ENCODE assay signal across 1 cellular context in the genomic region with DNA sequence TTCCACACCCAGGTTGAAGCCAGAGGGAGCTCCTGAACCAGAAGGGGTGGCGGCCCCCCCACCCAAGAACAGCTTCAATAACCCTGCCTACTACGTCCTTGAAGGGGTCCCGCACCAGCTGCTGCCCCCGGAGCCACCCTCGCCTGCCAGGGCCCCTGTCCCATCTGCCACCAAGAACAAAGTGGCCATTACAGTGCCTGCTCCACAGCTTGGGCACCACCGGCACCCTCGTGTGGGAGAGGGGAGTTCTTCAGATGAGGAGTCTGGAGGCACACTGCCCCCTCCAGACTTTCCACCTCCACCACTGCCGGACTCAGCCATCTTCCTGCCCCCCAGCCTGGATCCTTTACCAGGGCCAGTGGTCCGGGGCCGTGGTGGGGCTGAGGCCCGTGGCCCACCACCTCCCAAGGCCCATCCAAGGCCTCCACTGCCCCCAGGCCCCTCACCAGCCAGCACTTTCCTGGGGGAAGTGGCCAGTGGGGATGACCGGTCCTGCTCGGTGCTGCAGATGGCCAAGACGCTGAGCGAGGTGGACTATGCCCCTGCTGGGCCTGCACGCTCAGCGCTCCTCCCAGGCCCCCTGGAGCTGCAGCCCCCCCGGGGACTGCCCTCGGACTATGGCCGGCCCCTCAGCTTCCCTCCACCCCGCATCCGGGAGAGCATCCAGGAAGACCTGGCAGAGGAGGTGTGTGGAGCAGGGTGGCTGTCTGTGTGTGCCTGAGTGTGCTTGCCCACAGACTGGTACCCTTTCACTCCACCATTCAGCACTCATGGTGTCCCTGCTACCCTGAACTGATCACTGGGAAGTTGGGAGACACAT.
TF ChIP-seq lines count a peak whose summit lies in the region.

No MANE protein-coding gene starts in this region.

TF ChIP-seq in IMR-90, 13 proteins besides CTCF, POLR2A, EP300 and RAD21 (continued from another document):
- TF ChIP-seq, protein P1, sequence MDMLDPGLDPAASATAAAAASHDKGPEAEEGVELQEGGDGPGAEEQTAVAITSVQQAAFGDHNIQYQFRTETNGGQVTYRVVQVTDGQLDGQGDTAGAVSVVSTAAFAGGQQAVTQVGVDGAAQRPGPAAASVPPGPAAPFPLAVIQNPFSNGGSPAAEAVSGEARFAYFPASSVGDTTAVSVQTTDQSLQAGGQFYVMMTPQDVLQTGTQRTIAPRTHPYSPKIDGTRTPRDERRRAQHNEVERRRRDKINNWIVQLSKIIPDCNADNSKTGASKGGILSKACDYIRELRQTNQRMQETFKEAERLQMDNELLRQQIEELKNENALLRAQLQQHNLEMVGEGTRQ (IDR thresholded peaks at IDR 0.05; ENCODE audit: low read depth, low read length), result no peak
- TF ChIP-seq MAZ (IDR thresholded peaks at IDR 0.05; ENCODE audit: borderline replicate concordance, low read depth, low read length), result no peak
- TF ChIP-seq FOS (IDR thresholded peaks at IDR 0.05; ENCODE audit: low read depth, low read length), result no peak
- TF ChIP-seq BHLHE40 (IDR thresholded peaks at IDR 0.05; ENCODE audit: low read depth, low read length), result no peak
- TF ChIP-seq MXI1 (IDR thresholded peaks at IDR 0.05; ENCODE audit: borderline replicate concordance, low read depth, low read length), result no peak
- no peak for TF ChIP-seq CEBPB (IDR thresholded peaks at IDR 0.05; ENCODE audit: low read depth, low read length)
- TF ChIP-seq SMC3 (IDR thresholded peaks at IDR 0.05; ENCODE audit: low read depth, low read length), result no peak
